ENCODE assay signal across 1 cellular context in the genomic region with DNA sequence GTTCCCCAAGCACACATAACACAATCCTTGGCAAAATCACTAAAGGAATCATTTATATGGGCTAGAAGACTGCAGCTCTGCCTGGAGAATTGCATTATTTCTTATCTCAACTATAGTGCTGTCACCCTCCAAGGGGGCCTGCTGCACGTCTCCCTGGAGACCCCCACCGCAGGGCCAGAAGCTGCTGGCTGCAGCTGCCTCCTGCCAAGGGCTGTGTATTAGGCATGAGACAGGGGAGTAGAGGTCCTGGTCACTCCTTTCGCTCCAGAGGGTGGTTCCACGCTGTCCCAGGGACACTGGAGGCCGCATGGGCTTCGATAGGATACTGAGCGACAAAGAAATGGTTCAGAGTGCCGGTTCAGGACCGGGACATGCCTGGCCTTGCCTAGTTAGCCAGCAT.
TF ChIP-seq lines count a peak whose summit lies in the region.

No MANE protein-coding gene starts in this region.

TF ChIP-seq in GM23338, 12 proteins besides CTCF, POLR2A, EP300 and RAD21:
- TF ChIP-seq, protein P1, sequence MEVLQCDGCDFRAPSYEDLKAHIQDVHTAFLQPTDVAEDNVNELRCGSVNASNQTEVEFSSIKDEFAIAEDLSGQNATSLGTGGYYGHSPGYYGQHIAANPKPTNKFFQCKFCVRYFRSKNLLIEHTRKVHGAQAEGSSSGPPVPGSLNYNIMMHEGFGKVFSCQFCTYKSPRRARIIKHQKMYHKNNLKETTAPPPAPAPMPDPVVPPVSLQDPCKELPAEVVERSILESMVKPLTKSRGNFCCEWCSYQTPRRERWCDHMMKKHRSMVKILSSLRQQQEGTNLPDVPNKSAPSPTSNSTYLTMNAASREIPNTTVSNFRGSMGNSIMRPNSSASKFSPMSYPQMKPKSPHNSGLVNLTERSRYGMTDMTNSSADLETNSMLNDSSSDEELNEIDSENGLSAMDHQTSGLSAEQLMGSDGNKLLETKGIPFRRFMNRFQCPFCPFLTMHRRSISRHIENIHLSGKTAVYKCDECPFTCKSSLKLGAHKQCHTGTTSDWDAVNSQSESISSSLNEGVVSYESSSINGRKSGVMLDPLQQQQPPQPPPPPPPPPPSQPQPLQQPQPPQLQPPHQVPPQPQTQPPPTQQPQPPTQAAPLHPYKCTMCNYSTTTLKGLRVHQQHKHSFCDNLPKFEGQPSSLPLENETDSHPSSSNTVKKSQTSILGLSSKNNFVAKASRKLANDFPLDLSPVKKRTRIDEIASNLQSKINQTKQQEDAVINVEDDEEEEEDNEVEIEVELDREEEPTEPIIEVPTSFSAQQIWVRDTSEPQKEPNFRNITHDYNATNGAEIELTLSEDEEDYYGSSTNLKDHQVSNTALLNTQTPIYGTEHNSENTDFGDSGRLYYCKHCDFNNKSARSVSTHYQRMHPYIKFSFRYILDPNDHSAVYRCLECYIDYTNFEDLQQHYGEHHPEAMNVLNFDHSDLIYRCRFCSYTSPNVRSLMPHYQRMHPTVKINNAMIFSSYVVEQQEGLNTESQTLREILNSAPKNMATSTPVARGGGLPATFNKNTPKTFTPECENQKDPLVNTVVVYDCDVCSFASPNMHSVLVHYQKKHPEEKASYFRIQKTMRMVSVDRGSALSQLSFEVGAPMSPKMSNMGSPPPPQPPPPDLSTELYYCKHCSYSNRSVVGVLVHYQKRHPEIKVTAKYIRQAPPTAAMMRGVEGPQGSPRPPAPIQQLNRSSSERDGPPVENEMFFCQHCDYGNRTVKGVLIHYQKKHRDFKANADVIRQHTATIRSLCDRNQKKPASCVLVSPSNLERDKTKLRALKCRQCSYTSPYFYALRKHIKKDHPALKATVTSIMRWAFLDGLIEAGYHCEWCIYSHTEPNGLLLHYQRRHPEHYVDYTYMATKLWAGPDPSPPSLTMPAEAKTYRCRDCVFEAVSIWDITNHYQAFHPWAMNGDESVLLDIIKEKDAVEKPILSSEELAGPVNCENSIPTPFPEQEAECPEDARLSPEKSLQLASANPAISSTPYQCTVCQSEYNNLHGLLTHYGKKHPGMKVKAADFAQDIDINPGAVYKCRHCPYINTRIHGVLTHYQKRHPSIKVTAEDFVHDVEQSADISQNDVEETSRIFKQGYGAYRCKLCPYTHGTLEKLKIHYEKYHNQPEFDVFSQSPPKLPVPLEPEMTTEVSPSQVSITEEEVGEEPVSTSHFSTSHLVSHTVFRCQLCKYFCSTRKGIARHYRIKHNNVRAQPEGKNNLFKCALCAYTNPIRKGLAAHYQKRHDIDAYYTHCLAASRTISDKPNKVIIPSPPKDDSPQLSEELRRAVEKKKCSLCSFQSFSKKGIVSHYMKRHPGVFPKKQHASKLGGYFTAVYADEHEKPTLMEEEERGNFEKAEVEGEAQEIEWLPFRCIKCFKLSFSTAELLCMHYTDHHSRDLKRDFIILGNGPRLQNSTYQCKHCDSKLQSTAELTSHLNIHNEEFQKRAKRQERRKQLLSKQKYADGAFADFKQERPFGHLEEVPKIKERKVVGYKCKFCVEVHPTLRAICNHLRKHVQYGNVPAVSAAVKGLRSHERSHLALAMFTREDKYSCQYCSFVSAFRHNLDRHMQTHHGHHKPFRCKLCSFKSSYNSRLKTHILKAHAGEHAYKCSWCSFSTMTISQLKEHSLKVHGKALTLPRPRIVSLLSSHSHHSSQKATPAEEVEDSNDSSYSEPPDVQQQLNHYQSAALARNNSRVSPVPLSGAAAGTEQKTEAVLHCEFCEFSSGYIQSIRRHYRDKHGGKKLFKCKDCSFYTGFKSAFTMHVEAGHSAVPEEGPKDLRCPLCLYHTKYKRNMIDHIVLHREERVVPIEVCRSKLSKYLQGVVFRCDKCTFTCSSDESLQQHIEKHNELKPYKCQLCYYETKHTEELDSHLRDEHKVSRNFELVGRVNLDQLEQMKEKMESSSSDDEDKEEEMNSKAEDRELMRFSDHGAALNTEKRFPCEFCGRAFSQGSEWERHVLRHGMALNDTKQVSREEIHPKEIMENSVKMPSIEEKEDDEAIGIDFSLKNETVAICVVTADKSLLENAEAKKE (CRISPR knock-in tag; IDR thresholded peaks at IDR 0.05), result no peak
- no peak for TF ChIP-seq ZNF114 (CRISPR knock-in tag; IDR thresholded peaks at IDR 0.05)
- no peak for TF ChIP-seq CREB1 (CRISPR knock-in tag; IDR thresholded peaks at IDR 0.05; ENCODE audit: low read depth)
- TF ChIP-seq JUNB (IDR thresholded peaks at IDR 0.05; ENCODE audit: unreplicated experiment), result no peak
- no peak for TF ChIP-seq NANOG (IDR thresholded peaks at IDR 0.05; ENCODE audit: borderline replicate concordance)
- TF ChIP-seq, protein P2, sequence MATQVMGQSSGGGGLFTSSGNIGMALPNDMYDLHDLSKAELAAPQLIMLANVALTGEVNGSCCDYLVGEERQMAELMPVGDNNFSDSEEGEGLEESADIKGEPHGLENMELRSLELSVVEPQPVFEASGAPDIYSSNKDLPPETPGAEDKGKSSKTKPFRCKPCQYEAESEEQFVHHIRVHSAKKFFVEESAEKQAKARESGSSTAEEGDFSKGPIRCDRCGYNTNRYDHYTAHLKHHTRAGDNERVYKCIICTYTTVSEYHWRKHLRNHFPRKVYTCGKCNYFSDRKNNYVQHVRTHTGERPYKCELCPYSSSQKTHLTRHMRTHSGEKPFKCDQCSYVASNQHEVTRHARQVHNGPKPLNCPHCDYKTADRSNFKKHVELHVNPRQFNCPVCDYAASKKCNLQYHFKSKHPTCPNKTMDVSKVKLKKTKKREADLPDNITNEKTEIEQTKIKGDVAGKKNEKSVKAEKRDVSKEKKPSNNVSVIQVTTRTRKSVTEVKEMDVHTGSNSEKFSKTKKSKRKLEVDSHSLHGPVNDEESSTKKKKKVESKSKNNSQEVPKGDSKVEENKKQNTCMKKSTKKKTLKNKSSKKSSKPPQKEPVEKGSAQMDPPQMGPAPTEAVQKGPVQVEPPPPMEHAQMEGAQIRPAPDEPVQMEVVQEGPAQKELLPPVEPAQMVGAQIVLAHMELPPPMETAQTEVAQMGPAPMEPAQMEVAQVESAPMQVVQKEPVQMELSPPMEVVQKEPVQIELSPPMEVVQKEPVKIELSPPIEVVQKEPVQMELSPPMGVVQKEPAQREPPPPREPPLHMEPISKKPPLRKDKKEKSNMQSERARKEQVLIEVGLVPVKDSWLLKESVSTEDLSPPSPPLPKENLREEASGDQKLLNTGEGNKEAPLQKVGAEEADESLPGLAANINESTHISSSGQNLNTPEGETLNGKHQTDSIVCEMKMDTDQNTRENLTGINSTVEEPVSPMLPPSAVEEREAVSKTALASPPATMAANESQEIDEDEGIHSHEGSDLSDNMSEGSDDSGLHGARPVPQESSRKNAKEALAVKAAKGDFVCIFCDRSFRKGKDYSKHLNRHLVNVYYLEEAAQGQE (IDR thresholded peaks at IDR 0.05; ENCODE audit: unreplicated experiment), result no peak
- TF ChIP-seq EZH2 (IDR thresholded peaks at IDR 0.05; ENCODE audit: low read depth, unreplicated experiment), result no peak
- no peak for TF ChIP-seq POLR2AphosphoS5 (IDR thresholded peaks at IDR 0.05; ENCODE audit: low read depth)
- no peak for TF ChIP-seq STAT1 (IDR thresholded peaks at IDR 0.05; ENCODE audit: unreplicated experiment)
- no peak for TF ChIP-seq EZH2phosphoT487 (IDR thresholded peaks at IDR 0.05; ENCODE audit: unreplicated experiment)
- TF ChIP-seq ZNF331 (CRISPR knock-in tag; IDR thresholded peaks at IDR 0.05; ENCODE audit: low read depth), result no peak
TF ChIP-seq in GM23338: peak in this region for 0.
